Comparison of ENCODE assay signal across 1 cellular context in genomic region chr14:75299064-75299463, GRCh38.
A peak's percentile ranks its signal among the peaks of the same experiment; 100 is the strongest.
TF ChIP-seq lines count a peak whose summit lies in the region.

No MANE protein-coding gene starts in this region.

TF ChIP-seq in IMR-90, 13 proteins besides CTCF, POLR2A, EP300 and RAD21:
- TF ChIP-seq, protein P1, sequence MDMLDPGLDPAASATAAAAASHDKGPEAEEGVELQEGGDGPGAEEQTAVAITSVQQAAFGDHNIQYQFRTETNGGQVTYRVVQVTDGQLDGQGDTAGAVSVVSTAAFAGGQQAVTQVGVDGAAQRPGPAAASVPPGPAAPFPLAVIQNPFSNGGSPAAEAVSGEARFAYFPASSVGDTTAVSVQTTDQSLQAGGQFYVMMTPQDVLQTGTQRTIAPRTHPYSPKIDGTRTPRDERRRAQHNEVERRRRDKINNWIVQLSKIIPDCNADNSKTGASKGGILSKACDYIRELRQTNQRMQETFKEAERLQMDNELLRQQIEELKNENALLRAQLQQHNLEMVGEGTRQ (IDR thresholded peaks at IDR 0.05; ENCODE audit: low read depth, low read length) = no peak
- TF ChIP-seq CEBPB (IDR thresholded peaks at IDR 0.05; ENCODE audit: low read depth, low read length) = peak; percentile 97
